ENCODE assay signal across 24 cellular contexts in genomic region chr10:118562877-118563276, GRCh38. TPM values are rescaled to one million over a fixed set of nuclear protein-coding genes. Genes with fewer than 3 reads are reported as not detected.
"Had no signal": no experiment of that assay in that cellular context is flagged by ENCODE, and none has a peak within 500 bp of the region (broad histone marks: within the 10 kb centered on the region; RNA-seq: fewer than 3 reads in every experiment).

No MANE protein-coding gene starts in this region.

- H3K27ac ChIP-seq: breast epithelium, colonic mucosa, neural progenitor cell, thoracic aorta, upper lobe of left lung had no signal

- H3K4me2 ChIP-seq: neural progenitor cell had no signal

- H3K9ac ChIP-seq: neural progenitor cell had no signal

- H3K4me3 ChIP-seq: breast epithelium, colonic mucosa, heart right ventricle, neural progenitor cell, thoracic aorta, upper lobe of left lung had no signal

- H3K4me1 ChIP-seq: breast epithelium, colonic mucosa had no signal

- H3K36me3 ChIP-seq: breast epithelium, colonic mucosa, heart right ventricle, neural progenitor cell, thoracic aorta, upper lobe of left lung had no signal

- ATAC-seq: activated T-cell treated with anti-CD3 and anti-CD28 coated beads, Interleukin-2, amount 50 U/mL, for 72 hours; naive thymus-derived CD8-positive, alpha-beta T cell had no signal

- H3K27me3 ChIP-seq: breast epithelium, colonic mucosa, neural progenitor cell, upper lobe of left lung had no signal

- DNase-seq: activated CD4-positive, alpha-beta T cell treated with anti-CD3 and anti-CD28 coated beads for 4 hours; activated CD4-positive, alpha-beta T cell treated with anti-CD3 and anti-CD28 coated beads, Interleukin-2, amount 50 U/mL, for 48 hours; activated CD4-positive, CD25-positive, alpha-beta regulatory T cell; activated effector memory CD4-positive, alpha-beta T cell treated with Interleukin-2 at 50 U/mL for 16 hours; activated naive CD4-positive, alpha-beta T cell treated with anti-CD3 and anti-CD28 coated beads for 36 hours; activated naive CD8-positive, alpha-beta T cell treated with anti-CD3 and anti-CD28 coated beads, Interleukin-2, amount 10 ng/mL, durations not matched to agents 7 days and 5 days; activated T-cell treated with anti-CD3 and anti-CD28 coated beads, Interleukin-2, amount 50 U/mL, for 72 hours; amniotic stem cell; colonic mucosa; heart right ventricle; islet precursor cell; left cardiac atrium; naive thymus-derived CD8-positive, alpha-beta T cell; stimulated activated CD4-positive, alpha-beta T cell treated with anti-CD3 and anti-CD28 coated beads, Interleukin-4, amount 100 ng/mL, for 1 hour; stimulated activated naive CD4-positive, alpha-beta T cell; T1000; upper lobe of left lung had no signal

- H3K9me3 ChIP-seq: colonic mucosa had no signal

RNA-seq across cellular contexts. Expression of gene PRLHR, which starts 32.6 kb away (rescaled TPM):
- total RNA-seq: activated CD8-positive, alpha-beta memory T cell treated with anti-CD3 and anti-CD28 coated beads for 36 hours; activated naive CD4-positive, alpha-beta T cell treated with anti-CD3 and anti-CD28 coated beads for 36 hours; activated naive CD8-positive, alpha-beta T cell treated with anti-CD3 and anti-CD28 coated beads, Interleukin-2, amount 10 ng/mL, durations not matched to agents 7 days and 5 days; activated T-cell treated with anti-CD3 and anti-CD28 coated beads, Interleukin-2, amount 50 U/mL, for 72 hours; breast epithelium; colonic mucosa; fibroblast of villous mesenchyme; heart right ventricle; left cardiac atrium; lung microvascular endothelial cell; naive thymus-derived CD8-positive, alpha-beta T cell; omental fat pad; thoracic aorta had no signal
